Comparison of ENCODE assay signal across 8 cellular contexts in the genomic region with DNA sequence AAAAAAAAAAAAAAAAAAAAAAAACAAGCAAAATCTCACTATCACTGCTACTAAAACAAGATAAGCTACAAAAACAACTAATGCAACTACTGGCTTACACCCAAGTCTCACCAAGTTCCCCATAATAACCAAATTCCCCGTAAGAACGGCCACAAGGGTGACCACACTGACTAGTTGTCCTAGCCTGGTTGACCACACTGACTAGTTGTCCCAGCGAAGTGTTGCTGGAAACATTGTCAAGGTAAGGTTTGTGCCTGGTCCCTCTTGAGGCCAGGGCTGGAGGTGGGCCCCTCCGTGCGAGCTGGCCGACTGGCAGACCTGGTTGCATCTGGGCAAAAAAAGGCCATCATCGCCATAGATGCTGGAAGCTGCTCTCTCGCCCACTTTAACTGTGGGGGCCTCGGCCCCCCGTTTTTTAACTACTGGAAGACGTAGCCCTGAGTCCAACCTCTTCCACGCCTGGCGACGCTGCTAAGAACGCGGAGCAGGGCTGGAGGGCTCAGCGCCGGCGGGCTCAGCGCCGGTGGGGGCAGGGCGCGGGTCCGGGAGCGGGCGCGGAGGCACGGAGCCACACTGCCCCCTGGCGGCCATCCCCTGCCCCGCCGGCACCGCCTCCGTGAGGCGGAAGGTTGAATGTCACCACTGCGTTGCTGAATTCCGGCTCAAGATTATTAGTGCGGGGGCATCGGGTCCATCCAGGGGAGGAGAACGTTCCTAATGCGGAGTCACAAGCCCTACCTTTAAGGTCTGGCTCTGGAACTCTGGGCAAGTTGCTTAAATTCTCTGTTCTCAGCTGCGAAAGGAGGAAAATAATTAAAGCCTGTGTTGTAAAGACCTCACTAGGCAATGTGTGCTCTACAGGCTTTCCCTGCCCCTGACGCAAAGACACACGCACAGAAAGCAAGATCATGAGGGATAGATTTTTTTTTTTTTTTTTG.
A peak's percentile ranks its signal among the peaks of the same experiment; 100 is the strongest.
DNase-seq lines count a peak whose midpoint lies in the region; ATAC-seq and TF ChIP-seq lines count a peak whose summit lies in the region.

No MANE protein-coding gene starts in this region.

- peaks cover 7% of the 10 kb centered on the region for H3K27me3 ChIP-seq in NT2/D1 (ENCODE audit: insufficient read depth, insufficient read length)

- no peaks in the 10 kb centered on the region for H3K36me3 Mint-ChIP-seq in endothelial cell (ENCODE audit: low read depth, unreplicated experiment)

- no peak overlapping the region for H3K27ac Mint-ChIP-seq in endothelial cell (ENCODE audit: unreplicated experiment)

- no peak overlapping the region for H3K4me3 ChIP-seq in NT2/D1 (ENCODE audit: insufficient read length, low read depth)

- peaks cover 6% of the 10 kb centered on the region; the same call in 1 of the 2 replicates for H3K9me3 ChIP-seq in NT2/D1 (ENCODE audit: insufficient read depth, low read length)

- peak; percentile 50 for DNase-seq in ACHN
- DNase-seq in NT2/D1 (ENCODE audit: low read depth, low spot score), result peak; percentile 56
- peak; percentile 97 for DNase-seq in activated CD8-positive, alpha-beta memory T cell treated with anti-CD3 and anti-CD28 coated beads, Interleukin-2, amount 50 U/mL, for 48 hours
- DNase-seq in endothelial cell (ENCODE audit: low spot score), result peak; percentile 90
- DNase-seq in midbrain (lab: John Stamatoyannopoulos, UW), result peak; percentile 81
- peak; percentile 37 to 50 for DNase-seq in stimulated activated CD8-positive, alpha-beta memory T cell treated with anti-CD3 and anti-CD28 coated beads, Interleukin-15, amount 100 ng/mL, for 4 hours (ENCODE audit: low read depth in 2 of 2)

- peaks cover 4% of the 10 kb centered on the region for H3K27me3 Mint-ChIP-seq in endothelial cell (ENCODE audit: unreplicated experiment)

- H3K9me3 Mint-ChIP-seq in endothelial cell (ENCODE audit: unreplicated experiment), result no peaks in the 10 kb centered on the region

- in situ Hi-C loops in ACHN (cut with HindIII; ENCODE audit: low pct_ligation_motif_present, low pct_unique_long_range_greater_than_20kb, low sequenced_read_pairs), result no loop called here

- peak; percentile 54 for ATAC-seq in GM18861 (IDR thresholded peaks at IDR 0.05; ENCODE audit: unreplicated experiment)
- ATAC-seq in HG03460 (IDR thresholded peaks at IDR 0.05; ENCODE audit: unreplicated experiment), result peak; percentile 68

- H3K9ac ChIP-seq in NT2/D1 (ENCODE audit: insufficient read length, low read depth), result no peak overlapping the region

- peak; percentile 99 for TF ChIP-seq CTCF in endothelial cell (IDR thresholded peaks at IDR 0.05; ENCODE audit: unreplicated experiment)

- peak overlapping the region; percentile 75 for H3K4me3 Mint-ChIP-seq in endothelial cell (ENCODE audit: unreplicated experiment)

- peaks cover 19% of the 10 kb centered on the region for H3K4me1 Mint-ChIP-seq in endothelial cell (ENCODE audit: unreplicated experiment)

- H3K36me3 ChIP-seq in NT2/D1 (ENCODE audit: insufficient read depth, insufficient read length, low read length), result no peaks in the 10 kb centered on the region

- peaks cover 6% of the 10 kb centered on the region for H3K4me1 ChIP-seq in NT2/D1 (ENCODE audit: insufficient read depth, insufficient read length)

Comparison
In these comparisons a context has a peak if more than half of its experiments do, and no peak if none do; other contexts are left out.
1. DNase-seq: peak in every context shown above with its lines; median percentile 97 in activated CD8-positive, alpha-beta memory T cell treated with anti-CD3 and anti-CD28 coated beads, Interleukin-2, amount 50 U/mL, for 48 hours; 90 in endothelial cell; 81 in midbrain; 56 in NT2/D1; 50 in ACHN; 44 in stimulated activated CD8-positive, alpha-beta memory T cell treated with anti-CD3 and anti-CD28 coated beads, Interleukin-15, amount 100 ng/mL, for 4 hours.